ENCODE assay signal across 8 cellular contexts in the genomic region with DNA sequence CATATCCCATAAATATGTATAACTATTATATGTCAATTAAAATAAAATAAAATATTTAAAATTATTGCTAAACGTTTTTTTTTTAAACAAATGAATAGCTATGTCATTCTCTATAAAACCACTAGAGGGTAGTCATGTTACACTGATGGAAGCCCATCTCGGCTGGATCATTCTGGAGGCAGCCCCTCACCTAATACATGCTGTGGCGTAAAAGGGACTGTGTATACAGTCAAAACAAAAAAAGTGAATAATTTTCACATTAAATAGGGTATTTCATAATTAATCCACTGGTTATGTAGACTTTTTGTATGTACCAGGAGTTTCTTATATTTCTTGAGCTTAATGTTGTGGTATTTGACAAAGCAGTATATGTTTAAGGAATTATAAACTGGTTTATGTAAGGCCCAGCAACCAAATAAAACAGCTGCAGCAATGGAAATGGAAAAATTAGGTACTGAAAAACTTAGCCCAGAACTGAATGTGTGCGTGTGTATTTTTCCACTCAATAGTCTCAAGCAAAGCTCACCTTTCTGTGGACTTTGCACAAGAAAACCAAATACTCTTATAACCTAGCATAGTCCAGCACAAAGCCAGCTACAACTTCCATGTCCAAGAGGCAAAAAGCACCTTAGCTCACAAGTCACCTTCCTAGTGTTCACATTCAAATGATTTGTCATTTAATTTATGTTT.
DNase-seq lines count a peak whose midpoint lies in the region; FAIRE-seq and TF ChIP-seq lines count a peak whose summit lies in the region.

No MANE protein-coding gene starts in this region.

- no peak for TF ChIP-seq POLR2A in GM12891 (IDR thresholded peaks at IDR 0.05; ENCODE audit: low read depth, low read length)

- no peak overlapping the region for H3K27ac ChIP-seq in SJCRH30

- no peak for FAIRE-seq in GM12891 (lab: Jason Lieb, UNC)

- H3K4me1 ChIP-seq in SJCRH30, result 0 out of 2 replicates have a peak, but pooled peaks cover 3% of the 10 kb centered on the region

- peak; percentile 63 for TF ChIP-seq CTCF in fibroblast of pulmonary artery (IDR thresholded peaks at IDR 0.05; ENCODE audit: low read length, missing control alignments)
- peak; percentile 59 for TF ChIP-seq CTCF in retinal pigment epithelial cell (conservative IDR thresholded peaks at IDR 0.05; ENCODE audit: low read depth, low read length)

- no peaks in the 10 kb centered on the region for H3K9me3 ChIP-seq in SJCRH30 (replicated peaks)

- no peaks in the 10 kb centered on the region for H3K36me3 ChIP-seq in SJCRH30

- no peaks in the 10 kb centered on the region for H3K27me3 ChIP-seq in SJCRH30

- DNase-seq in AG20443 (ENCODE audit: low spot score) (peak; percentile 47), GM12891 (ENCODE audit: insufficient read length, low spot score) (peak; percentile 2), HuH-7 (ENCODE audit: low spot score) (peak; percentile 37), SJCRH30 (peak; percentile 36 to 74), fibroblast of pulmonary artery (ENCODE audit: low read depth) (peak; percentile 42), retinal pigment epithelial cell (ENCODE audit: low read depth) (no peak)
- no peak for DNase-seq in activated CD4-positive, CD25-positive, alpha-beta regulatory T cell treated with anti-CD3 and anti-CD28 coated beads, Interleukin-2, amount 50 U/mL, for 72 hours
- no peak for DNase-seq in stimulated activated CD4-positive, alpha-beta T cell treated with anti-CD3 and anti-CD28 coated beads, Interleukin-2, amount 100 ng/mL, for 48 hours

- H3K4me3 ChIP-seq in SJCRH30, result no peak overlapping the region
- no peak overlapping the region for H3K4me3 ChIP-seq in fibroblast of pulmonary artery (replicated peaks; ENCODE audit: low read depth, low read length)
- H3K4me3 ChIP-seq in retinal pigment epithelial cell (ENCODE audit: low read length), result no peak overlapping the region

TF ChIP-seq in GM12891, 5 proteins besides CTCF, POLR2A, EP300 and RAD21:
- TF ChIP-seq POU2F2 (IDR thresholded peaks at IDR 0.05; ENCODE audit: low read depth, low read length) (no peak), POLR2AphosphoS5 (IDR thresholded peaks at IDR 0.05; ENCODE audit: low read depth, low read length) (no peak), PAX5 (IDR thresholded peaks at IDR 0.05; ENCODE audit: insufficient read depth, low read length, severe bottlenecking) (no peak), SPI1 (IDR thresholded peaks at IDR 0.05; ENCODE audit: low read depth, low read length) (no peak), TAF1 (IDR thresholded peaks at IDR 0.05; ENCODE audit: low read depth, low read length) (no peak)

Comparison
In these comparisons a context has a peak if more than half of its experiments do, and no peak if none do; other contexts are left out.
1. DNase-seq: peak in AG20443 (single experiment), GM12891 (single experiment), HuH-7 (single experiment), SJCRH30 (2 of 2) and fibroblast of pulmonary artery (single experiment); none in retinal pigment epithelial cell (single experiment), activated CD4-positive, CD25-positive, alpha-beta regulatory T cell treated with anti-CD3 and anti-CD28 coated beads, Interleukin-2, amount 50 U/mL, for 72 hours (single experiment) and stimulated activated CD4-positive, alpha-beta T cell treated with anti-CD3 and anti-CD28 coated beads, Interleukin-2, amount 100 ng/mL, for 48 hours (0 of 2).